ENCODE assay signal across 11 cellular contexts in genomic region chr1:78652019-78652560, GRCh38. TPM values are rescaled to one million over a fixed set of nuclear protein-coding genes. Genes with fewer than 3 reads are reported as not detected.
DNase-seq lines count a peak whose midpoint lies in the region; ATAC-seq and FAIRE-seq lines count a peak whose summit lies in the region.
"Had no signal": no experiment of that assay in that cellular context is flagged by ENCODE, and none has a peak within 500 bp of the region (broad histone marks: within the 10 kb centered on the region; RNA-seq: fewer than 3 reads in every experiment).

No MANE protein-coding gene starts in this region.

- peak; percentile 11 for FAIRE-seq in GM19239 (lab: Jason Lieb, UNC)

- peaks cover 0 to 2% of the 10 kb centered on the region in 2 donors for H3K9me3 ChIP-seq in duodenal mucosa (ENCODE audit: control insufficient read depth in 1 of 2, low read length in 2 of 2)
- H3K9me3 ChIP-seq in skeletal muscle satellite cell (replicated peaks; ENCODE audit: low read length) = no peaks in the 10 kb centered on the region

- H3K36me3 ChIP-seq in duodenal mucosa (ENCODE audit: control insufficient read depth in 1 of 2, insufficient read depth in 2 of 2, low read length in 2 of 2) = peaks cover 3 to 11% of the 10 kb centered on the region in 2 donors
- H3K36me3 ChIP-seq in skeletal muscle satellite cell (ENCODE audit: insufficient read depth, low read length) = peaks cover 14% of the 10 kb centered on the region

- H3K9ac ChIP-seq in duodenal mucosa (ENCODE audit: low read depth in 1 of 2, low read length in 2 of 2) (no peak overlapping the region), skeletal muscle satellite cell (ENCODE audit: low read depth, low read length) (peak overlapping the region; percentile 63)

- H3K27me3 ChIP-seq in duodenal mucosa (ENCODE audit: control insufficient read depth in 1 of 2, insufficient read depth in 2 of 2, low read length in 2 of 2) = no peaks in the 10 kb centered on the region
- H3K27me3 ChIP-seq in skeletal muscle satellite cell (ENCODE audit: control insufficient read depth, insufficient read depth, low read length) = no peaks in the 10 kb centered on the region

- ATAC-seq in esophagus mucosa (no peak), HG03442 (IDR thresholded peaks at IDR 0.05; ENCODE audit: unreplicated experiment) (no peak), GM21717 (IDR thresholded peaks at IDR 0.05; ENCODE audit: unreplicated experiment) (no peak)

- peak overlapping the region; percentile 67 for H3K4me2 ChIP-seq in skeletal muscle satellite cell (ENCODE audit: low read length)

- DNase-seq in DMS 273 (lab: John Stamatoyannopoulos, UW; ENCODE audit: unreplicated experiment) = peak; percentile 25
- no peak for DNase-seq in DMS 273 treated with DMSO at 0.1 percent for 48 hours (lab: John Stamatoyannopoulos, UW)
- no peak for DNase-seq in GM19239 (ENCODE audit: insufficient read length, low spot score)
- DNase-seq: activated B cell treated with CpG ODN at 0.5 μM for 24 hours, NCI-H446 treated with DMSO at 0.1 percent for 48 hours had no signal

- H3K4me3 ChIP-seq in duodenal mucosa (ENCODE audit: low read depth in 1 of 2, low read length in 2 of 2) = peak overlapping the region; percentile 16 to 65
- H3K4me3 ChIP-seq in skeletal muscle satellite cell (ENCODE audit: low read length) = peak overlapping the region; percentile 62

- no peak overlapping the region for H3K27ac ChIP-seq in duodenal mucosa (ENCODE audit: low read depth, low read length)
- H3K27ac ChIP-seq: 22Rv1 had no signal

- H3K4me1 ChIP-seq in duodenal mucosa (ENCODE audit: control insufficient read depth in 1 of 2, insufficient read depth in 2 of 2, low read length in 2 of 2) (peaks cover 5% of the 10 kb centered on the region in 2 donors), skeletal muscle satellite cell (ENCODE audit: control insufficient read depth, insufficient read depth, low read length) (no peaks in the 10 kb centered on the region)

RNA-seq across cellular contexts. Expression of gene IFI44, which starts 2.5 kb away (rescaled TPM):
- total RNA-seq in skeletal muscle satellite cell (2012; rRNA removed) = 30.7 and 46.1 TPM in 2 replicates
- 10.7 TPM for total RNA-seq in esophagus mucosa

RNA-seq across cellular contexts. Expression of gene IFI44L, which starts 31.8 kb away (rescaled TPM):
- total RNA-seq in skeletal muscle satellite cell (2012; rRNA removed) = 127 and 222 TPM in 2 replicates
- 0.88 TPM for total RNA-seq in esophagus mucosa
